In genomic region chr16:54720259-54720658, GRCh38 we compare ENCODE assay signal across 17 cellular contexts.
"Had no signal": no experiment of that assay in that cellular context is flagged by ENCODE, and none has a peak within 500 bp of the region (broad histone marks: within the 10 kb centered on the region; RNA-seq: fewer than 3 reads in every experiment).

No MANE protein-coding gene starts in this region.

- H3K36me3 ChIP-seq: suprapubic skin, upper lobe of left lung had no signal

- H3K36me3 Mint-ChIP-seq: memory B cell, T-cell had no signal

- H3K4me3 Mint-ChIP-seq: activated CD8-positive, alpha-beta T cell treated with anti-CD3 and anti-CD28 coated beads, Interleukin-2, amount 10 ng/mL, durations not matched to agents 7 days and 5 days; activated naive CD8-positive, alpha-beta T cell treated with anti-CD3 and anti-CD28 coated beads, Interleukin-2, amount 50 U/mL, for 24 hours; dendritic cell treated with granulocyte-macrophage colony-stimulating factor and Interleukin-4, amounts not matched to agents 40 ng/mL and 50 ng/mL, for 4 days; effector memory CD8-positive, alpha-beta T cell; memory B cell; nephron progenitor cell; T-cell had no signal

- H3K4me1 ChIP-seq: body of pancreas, suprapubic skin, upper lobe of left lung had no signal

- DNase-seq: activated CD8-positive, alpha-beta memory T cell treated with anti-CD3 and anti-CD28 coated beads, Interleukin-2, amount 50 U/mL, for 48 hours; activated CD8-positive, alpha-beta T cell treated with anti-CD3 and anti-CD28 coated beads, Interleukin-2, amount 10 ng/mL, durations not matched to agents 7 days and 5 days; activated naive CD4-positive, alpha-beta T cell treated with Interleukin-2 at 50 U/mL for 16 hours; activated naive CD8-positive, alpha-beta T cell treated with anti-CD3 and anti-CD28 coated beads, Interleukin-2, amount 50 U/mL, for 24 hours; body of pancreas; cerebellar nuclear complex; effector memory CD8-positive, alpha-beta T cell; nephron progenitor cell; stimulated activated CD4-positive, alpha-beta T cell treated with anti-CD3 and anti-CD28 coated beads, Interleukin-2, amount 100 ng/mL, for 48 hours; stimulated activated naive CD4-positive, alpha-beta T cell treated with Interleukin-2 at 50 U/mL for 16 hours; T-cell; T1000; upper lobe of left lung had no signal

- H3K9me3 ChIP-seq: suprapubic skin, upper lobe of left lung had no signal

- H3K9me3 Mint-ChIP-seq: activated naive CD8-positive, alpha-beta T cell treated with anti-CD3 and anti-CD28 coated beads, Interleukin-2, amount 50 U/mL, for 24 hours; dendritic cell treated with granulocyte-macrophage colony-stimulating factor and Interleukin-4, amounts not matched to agents 40 ng/mL and 50 ng/mL, for 4 days; nephron progenitor cell had no signal

- H3K4me3 ChIP-seq: body of pancreas, suprapubic skin, upper lobe of left lung had no signal

- H3K4me1 Mint-ChIP-seq: activated naive CD8-positive, alpha-beta T cell treated with anti-CD3 and anti-CD28 coated beads, Interleukin-2, amount 50 U/mL, for 24 hours; memory B cell; T-cell had no signal

- H3K27me3 ChIP-seq: body of pancreas, suprapubic skin, upper lobe of left lung had no signal

- H3K27me3 Mint-ChIP-seq: activated naive CD8-positive, alpha-beta T cell treated with anti-CD3 and anti-CD28 coated beads, Interleukin-2, amount 50 U/mL, for 24 hours; dendritic cell treated with granulocyte-macrophage colony-stimulating factor and Interleukin-4, amounts not matched to agents 40 ng/mL and 50 ng/mL, for 4 days; effector memory CD8-positive, alpha-beta T cell; memory B cell had no signal

- H3K27ac Mint-ChIP-seq: activated CD8-positive, alpha-beta T cell treated with anti-CD3 and anti-CD28 coated beads, Interleukin-2, amount 10 ng/mL, durations not matched to agents 7 days and 5 days; activated naive CD8-positive, alpha-beta T cell treated with anti-CD3 and anti-CD28 coated beads, Interleukin-2, amount 50 U/mL, for 24 hours; dendritic cell treated with granulocyte-macrophage colony-stimulating factor and Interleukin-4, amounts not matched to agents 40 ng/mL and 50 ng/mL, for 4 days; effector memory CD8-positive, alpha-beta T cell; memory B cell; nephron progenitor cell; T-cell had no signal

- H3K27ac ChIP-seq: body of pancreas, suprapubic skin, upper lobe of left lung, VCaP had no signal
